Comparison of ENCODE assay signal across 1 cellular context in the genomic region with DNA sequence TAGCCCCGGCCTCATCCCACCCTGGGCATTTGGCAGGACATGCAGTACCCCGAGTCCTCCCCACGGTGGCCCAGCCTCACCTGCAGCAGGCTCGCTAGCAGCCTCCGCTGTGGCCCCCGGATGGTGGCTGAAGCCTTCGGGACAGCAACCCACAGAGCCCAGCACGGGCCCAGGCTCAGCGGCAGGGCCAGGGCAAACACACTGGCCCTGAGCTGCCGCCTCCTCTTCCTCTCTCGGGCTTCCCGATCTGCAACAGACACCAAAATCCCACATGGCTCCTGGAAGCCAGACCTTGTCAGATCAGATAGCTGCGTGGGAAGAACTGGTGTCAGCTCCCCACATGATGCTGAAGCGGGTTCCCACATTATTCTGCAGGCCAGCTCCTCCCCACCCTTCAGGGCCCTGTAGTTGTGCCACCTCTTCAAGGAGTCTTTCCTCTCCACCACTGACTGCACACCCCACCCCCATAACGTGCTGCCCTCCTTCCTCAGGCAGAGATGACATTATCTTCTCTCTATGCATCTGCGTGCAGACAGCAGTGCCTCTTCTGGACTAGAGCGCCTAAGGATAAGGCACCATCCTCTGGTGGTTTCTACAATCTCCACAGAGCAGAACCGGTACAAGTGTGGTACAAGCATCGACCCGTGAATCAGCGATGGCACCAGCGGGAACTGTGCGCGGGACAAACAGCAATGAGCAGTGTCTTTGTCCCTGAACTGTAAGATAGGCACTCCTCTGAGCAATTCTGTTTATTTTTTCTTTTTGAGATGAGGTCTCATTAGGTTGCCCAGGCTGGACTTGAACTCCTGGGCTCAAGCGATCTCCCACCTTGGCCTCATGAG.
TF ChIP-seq lines count a peak whose summit lies in the region.

No MANE protein-coding gene starts in this region.

TF ChIP-seq in SK-N-SH treated with all-trans-retinoic acid at 6 μM for 48 hours, 23 proteins besides CTCF, POLR2A, EP300 and RAD21 (continued from another document):
- TF ChIP-seq, protein P1, sequence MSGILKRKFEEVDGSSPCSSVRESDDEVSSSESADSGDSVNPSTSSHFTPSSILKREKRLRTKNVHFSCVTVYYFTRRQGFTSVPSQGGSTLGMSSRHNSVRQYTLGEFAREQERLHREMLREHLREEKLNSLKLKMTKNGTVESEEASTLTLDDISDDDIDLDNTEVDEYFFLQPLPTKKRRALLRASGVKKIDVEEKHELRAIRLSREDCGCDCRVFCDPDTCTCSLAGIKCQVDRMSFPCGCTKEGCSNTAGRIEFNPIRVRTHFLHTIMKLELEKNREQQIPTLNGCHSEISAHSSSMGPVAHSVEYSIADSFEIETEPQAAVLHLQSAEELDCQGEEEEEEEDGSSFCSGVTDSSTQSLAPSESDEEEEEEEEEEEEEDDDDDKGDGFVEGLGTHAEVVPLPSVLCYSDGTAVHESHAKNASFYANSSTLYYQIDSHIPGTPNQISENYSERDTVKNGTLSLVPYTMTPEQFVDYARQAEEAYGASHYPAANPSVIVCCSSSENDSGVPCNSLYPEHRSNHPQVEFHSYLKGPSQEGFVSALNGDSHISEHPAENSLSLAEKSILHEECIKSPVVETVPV (CRISPR knock-in tag; IDR thresholded peaks at IDR 0.05): no peak
- TF ChIP-seq TOX (CRISPR knock-in tag; IDR thresholded peaks at IDR 0.05; ENCODE audit: borderline replicate concordance): no peak
- TF ChIP-seq ZFP3 (CRISPR knock-in tag; IDR thresholded peaks at IDR 0.05): no peak
- TF ChIP-seq ZFP30 (CRISPR knock-in tag; IDR thresholded peaks at IDR 0.05): no peak
